ENCODE assay signal across 1 cellular context in genomic region chr1:197521118-197521739, GRCh38.
TF ChIP-seq lines count a peak whose summit lies in the region.

No MANE protein-coding gene starts in this region.

TF ChIP-seq in WTC11, 78 proteins besides CTCF, POLR2A, EP300 and RAD21 (continued from another document):
- TF ChIP-seq ZBTB43 (CRISPR knock-in tag; IDR thresholded peaks at IDR 0.05): no peak
- no peak for TF ChIP-seq E2F5 (CRISPR knock-in tag; IDR thresholded peaks at IDR 0.05)
- TF ChIP-seq TP53 (CRISPR knock-in tag; IDR thresholded peaks at IDR 0.05): no peak
TF ChIP-seq in WTC11: peak in this region for 0.
